Comparison of ENCODE assay signal across 23 cellular contexts in the genomic region with DNA sequence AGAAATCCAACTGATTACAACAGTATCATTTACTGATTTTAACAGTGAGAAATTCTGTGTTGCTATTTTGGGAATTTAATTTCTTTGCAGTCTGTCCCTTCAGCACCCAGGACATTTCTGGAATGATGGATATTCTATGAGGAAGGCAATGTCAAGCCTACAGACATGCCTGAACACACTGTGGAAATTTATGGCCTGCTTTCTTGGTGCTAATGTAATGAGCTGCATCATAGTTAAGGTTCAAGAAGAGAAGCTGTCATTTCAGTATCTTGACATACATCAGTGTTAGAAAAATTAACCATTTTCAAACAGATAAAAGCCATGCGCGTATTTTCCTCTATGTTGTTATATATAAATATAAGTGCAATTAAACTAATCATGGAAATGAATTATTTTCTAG.
DNase-seq lines count a peak whose midpoint lies in the region; ATAC-seq and TF ChIP-seq lines count a peak whose summit lies in the region.
"Had no signal": no experiment of that assay in that cellular context is flagged by ENCODE, and none has a peak within 500 bp of the region (broad histone marks: within the 10 kb centered on the region; RNA-seq: fewer than 3 reads in every experiment).

No MANE protein-coding gene starts in this region.

- H3K27me3 ChIP-seq in liver (ENCODE audit: control insufficient read depth in 4 of 4, insufficient read depth in 4 of 4, low read length in 3 of 4), result no peaks in the 10 kb centered on the region
- peaks cover 0 to 6% of the 10 kb centered on the region in 2 donors for H3K27me3 ChIP-seq in right lobe of liver
- no peaks in the 10 kb centered on the region for H3K27me3 ChIP-seq in adipocyte (replicated peaks; ENCODE audit: control insufficient read depth, insufficient read depth, low read length)
- no peaks in the 10 kb centered on the region for H3K27me3 ChIP-seq in dorsolateral prefrontal cortex
- no peaks in the 10 kb centered on the region for H3K27me3 ChIP-seq in suprapubic skin
- H3K27me3 ChIP-seq: BE2C, BLaER1 had no signal

- DNase-seq in right lobe of liver (no peak), adipocyte (ENCODE audit: low read depth) (peak; percentile 26), dorsolateral prefrontal cortex (no peak), superior temporal gyrus (ENCODE audit: extremely low spot score) (peak; percentile 53), KG1 (lab: John Stamatoyannopoulos, UW) (no peak), T-helper 2 cell (no peak), suprapubic skin (ENCODE audit: low spot score in 2 of 2) (no peak)
- DNase-seq: 8988T; ACHN; BE2C; C1 segment of cervical spinal cord; CD4-positive, alpha-beta memory T cell; CD4-positive, CD25-positive, alpha-beta regulatory T cell; CD8-positive, alpha-beta memory T cell; COR-L47; DMS 273 treated with DMSO at 0.1 percent for 48 hours; DMS153; DMS53; DMS79; DND-41; GF-D8 had no signal

- H3K4me3 ChIP-seq in liver (ENCODE audit: low read depth in 1 of 3, low read length in 3 of 3) (no peak overlapping the region), right lobe of liver (no peak overlapping the region), adipocyte (ENCODE audit: low read length) (no peak overlapping the region), dorsolateral prefrontal cortex (no peak overlapping the region), suprapubic skin (no peak overlapping the region)
- H3K4me3 ChIP-seq: BLaER1 had no signal

- H3K4me1 ChIP-seq in liver (ENCODE audit: control insufficient read depth in 4 of 4, insufficient read depth in 4 of 4, low read length in 3 of 4) (no peaks in the 10 kb centered on the region), right lobe of liver (no peaks in the 10 kb centered on the region), adipocyte (ENCODE audit: control insufficient read depth, insufficient read depth, low read length) (no peaks in the 10 kb centered on the region), suprapubic skin (no peaks in the 10 kb centered on the region)
- H3K4me1 ChIP-seq: BE2C, BLaER1 had no signal

- TF ChIP-seq RAD21 in liver (IDR thresholded peaks at IDR 0.05), result no peak

- TF ChIP-seq CTCF in liver (IDR thresholded peaks at IDR 0.05; ENCODE audit: low read depth, low read length, missing input control) (no peak), right lobe of liver (IDR thresholded peaks at IDR 0.05) (no peak), dorsolateral prefrontal cortex (IDR thresholded peaks at IDR 0.05 in 54 of 56, conservative IDR thresholded peaks at IDR 0.05 in 2 of 56; ENCODE audit: low read depth in 1 of 56, partially characterized antibody in 56 of 56) (no peak), suprapubic skin (IDR thresholded peaks at IDR 0.05) (no peak)

- TF ChIP-seq EP300 in suprapubic skin (IDR thresholded peaks at IDR 0.05), result no peak

- H3K36me3 ChIP-seq in liver (ENCODE audit: control insufficient read depth in 4 of 4, insufficient read depth in 3 of 4, low read depth in 1 of 4, low read length in 3 of 4) (no peaks in the 10 kb centered on the region), right lobe of liver (no peaks in the 10 kb centered on the region), adipocyte (ENCODE audit: control insufficient read depth, insufficient read depth, low read length, severe bottlenecking) (no peaks in the 10 kb centered on the region), suprapubic skin (no peaks in the 10 kb centered on the region)
- H3K36me3 ChIP-seq: BE2C, BLaER1 had no signal

- H3K9ac ChIP-seq in liver (ENCODE audit: low read depth in 1 of 2, low read length in 2 of 2) (no peak overlapping the region), adipocyte (ENCODE audit: low read length) (no peak overlapping the region)
- H3K9ac ChIP-seq: BLaER1 had no signal

- H3K27ac ChIP-seq in liver (ENCODE audit: low read depth in 1 of 2, low read length in 2 of 2), result no peak overlapping the region
- H3K27ac ChIP-seq in right lobe of liver, result no peak overlapping the region
- peak overlapping the region in 44 of 59 donors; percentile 9 to 80 (median 50) for H3K27ac ChIP-seq in dorsolateral prefrontal cortex
- no peak overlapping the region for H3K27ac ChIP-seq in suprapubic skin
- H3K27ac ChIP-seq: BLaER1 had no signal

- intact Hi-C loops in right lobe of liver (cut with DNase I), result no loop called here
- intact Hi-C loops in dorsolateral prefrontal cortex (cut with DNase I), result no loop called here

- ATAC-seq in right lobe of liver, result no peak

- WGBS in liver, result 88% methylated on average over 2 of the region's 2 CpGs
- WGBS in right lobe of liver (ENCODE audit: insufficient coverage, low coverage, low lambda C conversion rate, missing lambda C conversion rate), result 81% methylated on average over 2 of the region's 2 CpGs
- WGBS in suprapubic skin, result 89% methylated on average over 2 of the region's 2 CpGs

- TF ChIP-seq POLR2A in right lobe of liver (IDR thresholded peaks at IDR 0.05) (no peak), suprapubic skin (IDR thresholded peaks at IDR 0.05) (no peak)

- H3K9me3 ChIP-seq in liver (ENCODE audit: control insufficient read depth in 4 of 4, low read length in 3 of 4) (no peaks in the 10 kb centered on the region), right lobe of liver (no peaks in the 10 kb centered on the region), adipocyte (ENCODE audit: control insufficient read depth, low read length) (no peaks in the 10 kb centered on the region), suprapubic skin (no peaks in the 10 kb centered on the region)
- H3K9me3 ChIP-seq: BE2C, BLaER1 had no signal

TF ChIP-seq in liver, 16 proteins besides CTCF, POLR2A, EP300 and RAD21:
- TF ChIP-seq, protein P1, sequence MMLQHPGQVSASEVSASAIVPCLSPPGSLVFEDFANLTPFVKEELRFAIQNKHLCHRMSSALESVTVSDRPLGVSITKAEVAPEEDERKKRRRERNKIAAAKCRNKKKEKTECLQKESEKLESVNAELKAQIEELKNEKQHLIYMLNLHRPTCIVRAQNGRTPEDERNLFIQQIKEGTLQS (IDR thresholded peaks at IDR 0.05), result no peak
- TF ChIP-seq, protein P2, sequence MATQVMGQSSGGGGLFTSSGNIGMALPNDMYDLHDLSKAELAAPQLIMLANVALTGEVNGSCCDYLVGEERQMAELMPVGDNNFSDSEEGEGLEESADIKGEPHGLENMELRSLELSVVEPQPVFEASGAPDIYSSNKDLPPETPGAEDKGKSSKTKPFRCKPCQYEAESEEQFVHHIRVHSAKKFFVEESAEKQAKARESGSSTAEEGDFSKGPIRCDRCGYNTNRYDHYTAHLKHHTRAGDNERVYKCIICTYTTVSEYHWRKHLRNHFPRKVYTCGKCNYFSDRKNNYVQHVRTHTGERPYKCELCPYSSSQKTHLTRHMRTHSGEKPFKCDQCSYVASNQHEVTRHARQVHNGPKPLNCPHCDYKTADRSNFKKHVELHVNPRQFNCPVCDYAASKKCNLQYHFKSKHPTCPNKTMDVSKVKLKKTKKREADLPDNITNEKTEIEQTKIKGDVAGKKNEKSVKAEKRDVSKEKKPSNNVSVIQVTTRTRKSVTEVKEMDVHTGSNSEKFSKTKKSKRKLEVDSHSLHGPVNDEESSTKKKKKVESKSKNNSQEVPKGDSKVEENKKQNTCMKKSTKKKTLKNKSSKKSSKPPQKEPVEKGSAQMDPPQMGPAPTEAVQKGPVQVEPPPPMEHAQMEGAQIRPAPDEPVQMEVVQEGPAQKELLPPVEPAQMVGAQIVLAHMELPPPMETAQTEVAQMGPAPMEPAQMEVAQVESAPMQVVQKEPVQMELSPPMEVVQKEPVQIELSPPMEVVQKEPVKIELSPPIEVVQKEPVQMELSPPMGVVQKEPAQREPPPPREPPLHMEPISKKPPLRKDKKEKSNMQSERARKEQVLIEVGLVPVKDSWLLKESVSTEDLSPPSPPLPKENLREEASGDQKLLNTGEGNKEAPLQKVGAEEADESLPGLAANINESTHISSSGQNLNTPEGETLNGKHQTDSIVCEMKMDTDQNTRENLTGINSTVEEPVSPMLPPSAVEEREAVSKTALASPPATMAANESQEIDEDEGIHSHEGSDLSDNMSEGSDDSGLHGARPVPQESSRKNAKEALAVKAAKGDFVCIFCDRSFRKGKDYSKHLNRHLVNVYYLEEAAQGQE (IDR thresholded peaks at IDR 0.05), result peak; percentile 83

Comparison
In these comparisons a context has a peak if more than half of its experiments do, and no peak if none do; other contexts are left out.
1. H3K27ac ChIP-seq: peak in dorsolateral prefrontal cortex (44 of 59); none in liver (0 of 2), right lobe of liver (0 of 3) and suprapubic skin (single experiment).
2. DNase-seq: peak in adipocyte (single experiment) and superior temporal gyrus (single experiment); none in right lobe of liver (0 of 3), dorsolateral prefrontal cortex (0 of 10), KG1 (single experiment), T-helper 2 cell (0 of 5) and suprapubic skin (0 of 2).